In genomic region chr10:67696029-67696428, GRCh38 we compare ENCODE assay signal across 14 cellular contexts. TPM values are rescaled to one million over a fixed set of nuclear protein-coding genes. Genes with fewer than 3 reads are reported as not detected.
DNase-seq lines count a peak whose midpoint lies in the region; ATAC-seq and TF ChIP-seq lines count a peak whose summit lies in the region.
"Had no signal": no experiment of that assay in that cellular context is flagged by ENCODE, and none has a peak within 500 bp of the region (broad histone marks: within the 10 kb centered on the region; RNA-seq: fewer than 3 reads in every experiment).

Gene CTNNA3, minus strand, starts transcription at chr10:67696195.

- H3K27me3 ChIP-seq in heart right ventricle (peaks cover 0 to 19% (median 0%) of the 10 kb centered on the region in 7 donors), testis (no peaks in the 10 kb centered on the region), breast epithelium (no peaks in the 10 kb centered on the region)

- ATAC-seq in GM19324 (IDR thresholded peaks at IDR 0.05; ENCODE audit: low FRiP score, unreplicated experiment): peak; percentile 82
- ATAC-seq in HG03103 (IDR thresholded peaks at IDR 0.05; ENCODE audit: low read depth, unreplicated experiment): peak; percentile 61
- ATAC-seq in heart right ventricle: peak; percentile 88 to 97 (median 94)
- no peak for ATAC-seq in GM19452 (IDR thresholded peaks at IDR 0.05; ENCODE audit: unreplicated experiment)
- ATAC-seq: CD8-positive, alpha-beta T cell; K562 had no signal

- 10% methylated on average over 6 of the region's 6 CpGs for WGBS in heart right ventricle, 2 donors
- 15 to 36% methylated on average over 6 of the region's 6 CpGs for WGBS in testis, 2 donors

- TF ChIP-seq POLR2A in testis (IDR thresholded peaks at IDR 0.05): no peak
- TF ChIP-seq POLR2A in breast epithelium (IDR thresholded peaks at IDR 0.05): no peak

- H3K36me3 ChIP-seq in heart right ventricle (no peaks in the 10 kb centered on the region), testis (ENCODE audit: low read depth, missing control alignments) (no peaks in the 10 kb centered on the region), breast epithelium (no peaks in the 10 kb centered on the region)

- peak within 1 kb of the TSS; percentile 21 to 54 (median 46) for H3K4me3 ChIP-seq in heart right ventricle
- peak within 1 kb of the TSS in 1 of 2 donors; percentile 15 for H3K4me3 ChIP-seq in testis
- H3K4me3 ChIP-seq in breast epithelium: no peak within 1 kb of the TSS
- H3K4me3 ChIP-seq: K562 had no signal

- peak within 1 kb of the TSS; percentile 61 to 93 (median 82) for H3K27ac ChIP-seq in heart right ventricle
- peak within 1 kb of the TSS; percentile 5 to 41 for H3K27ac ChIP-seq in testis
- H3K27ac ChIP-seq in breast epithelium: no peak within 1 kb of the TSS
- H3K27ac ChIP-seq: epithelial cell of prostate had no signal

- DNase-seq in heart right ventricle (peak in 1 of 2 donors; percentile 45), testis (no peak), breast epithelium (ENCODE audit: low spot score in 2 of 2) (no peak), GOT3 (lab: John Stamatoyannopoulos, UW) (no peak)
- DNase-seq in activated CD8-positive, alpha-beta memory T cell treated with anti-CD3 and anti-CD28 coated beads, Interleukin-2, amount 50 U/mL, for 4 hours: no peak
- DNase-seq: activated CD4-positive, alpha-beta memory T cell treated with anti-CD3 and anti-CD28 coated beads for 36 hours; amniotic stem cell; CD8-positive, alpha-beta T cell; NCI-H524 had no signal

- H3K9me3 ChIP-seq in heart right ventricle: no peaks in the 10 kb centered on the region
- H3K9me3 ChIP-seq in testis: no peaks in the 10 kb centered on the region
- H3K9me3 ChIP-seq in breast epithelium: no peaks in the 10 kb centered on the region

- intact Hi-C loops in heart right ventricle (cut with DNase I) (loop anchor here (2.0 to 10.0 kb wide), 6 partner anchors 31 to 86 kb away; no protein-coding TSS in a partner anchor), testis (cut with DNase I; ENCODE audit: low total_unique reads) (no loop called here), breast epithelium (cut with DNase I; ENCODE audit: low total_unique reads) (no loop called here)

- H3K4me1 ChIP-seq in heart right ventricle: peaks cover 0 to 29% (median 10%) of the 10 kb centered on the region in 9 donors
- H3K4me1 ChIP-seq in testis: no peaks in the 10 kb centered on the region
- no peaks in the 10 kb centered on the region for H3K4me1 ChIP-seq in breast epithelium

- TF ChIP-seq CTCF in heart right ventricle (IDR thresholded peaks at IDR 0.05) (no peak), testis (IDR thresholded peaks at IDR 0.05) (no peak), breast epithelium (IDR thresholded peaks at IDR 0.05) (no peak)

RNA-seq across cellular contexts. Expression of gene CTNNA3, which starts in this region (rescaled TPM):
- total RNA-seq in heart right ventricle: 100 to 1,000 TPM; 101 to 213 (median 189) TPM
- polyA plus RNA-seq in heart right ventricle: 1 to 10 TPM; 2.0 to 4.0 TPM
- 10 to 100 TPM; 18.3 to 19.4 TPM for total RNA-seq in testis
- polyA plus RNA-seq in testis (ENCODE audit: insufficient read depth, low read depth, low replicate concordance): 17.8 TPM
- 1 to 10 TPM in 1 of 3 donors, under 1 TPM in 2; 0.33 to 1.1 (median 0.59) TPM for total RNA-seq in breast epithelium
- total RNA-seq: activated CD4-positive, alpha-beta memory T cell treated with anti-CD3 and anti-CD28 coated beads for 36 hours; CD8-positive, alpha-beta T cell; K562 had no signal

Comparison
In these comparisons a context has a peak if more than half of its experiments do, and no peak if none do; other contexts are left out.
1. RNA of gene CTNNA3 (total RNA-seq): 101 to 213 TPM in heart right ventricle and 18.3 to 19.4 TPM in testis; 0.33 to 1.1 TPM in breast epithelium; every median in the first group is over 4 times any median in the second.
2. RNA of gene CTNNA3 (total RNA-seq): 101 to 213 TPM in heart right ventricle; 18.3 to 19.4 TPM in testis; every median in the first group is over 4 times any median in the second.
3. H3K27ac ChIP-seq: peak in heart right ventricle (10 of 10) and testis (2 of 2); none in breast epithelium (0 of 2).
4. H3K4me3 ChIP-seq: peak in heart right ventricle (10 of 10); none in breast epithelium (0 of 3).
5. intact Hi-C loops: an anchor here in heart right ventricle (2.0 to 10.0 kb wide); none called in testis and breast epithelium.